ENCODE assay signal across 22 cellular contexts in genomic region chr2:186384226-186384625, GRCh38.
"Had no signal": no experiment of that assay in that cellular context is flagged by ENCODE, and none has a peak within 500 bp of the region (broad histone marks: within the 10 kb centered on the region; RNA-seq: fewer than 3 reads in every experiment).

No MANE protein-coding gene starts in this region.

- FAIRE-seq: RCC 7860 had no signal

- H3K27me3 ChIP-seq: SJSA1 had no signal

- H3K36me3 ChIP-seq: SJSA1 had no signal

- H3K4me1 ChIP-seq: SJSA1 had no signal

- H3K9me3 ChIP-seq: SJSA1 had no signal

- H3K27ac ChIP-seq: KMS-11, SJSA1, SK-N-MC had no signal

- DNase-seq: Kasumi-1, MM.1S, NCI-H1092 treated with DMSO at 0.1 percent for 48 hours, NCI-H1436, NCI-H187, NCI-H2029, NCI-H2081 treated with DMSO at 0.1 percent for 48 hours, NCI-H2171, NCI-H226, NCI-H446, NCI-H510A, NCI-H524 treated with DMSO at 0.1 percent for 48 hours, NCI-H69, NCI-H774, Right ventricle myocardium superior, RPMI8226, SIG-M5 had no signal

- H3K4me3 ChIP-seq: K562, SJSA1, SK-N-MC had no signal

- H3K9ac ChIP-seq: KMS-11 had no signal
